In the genomic region with DNA sequence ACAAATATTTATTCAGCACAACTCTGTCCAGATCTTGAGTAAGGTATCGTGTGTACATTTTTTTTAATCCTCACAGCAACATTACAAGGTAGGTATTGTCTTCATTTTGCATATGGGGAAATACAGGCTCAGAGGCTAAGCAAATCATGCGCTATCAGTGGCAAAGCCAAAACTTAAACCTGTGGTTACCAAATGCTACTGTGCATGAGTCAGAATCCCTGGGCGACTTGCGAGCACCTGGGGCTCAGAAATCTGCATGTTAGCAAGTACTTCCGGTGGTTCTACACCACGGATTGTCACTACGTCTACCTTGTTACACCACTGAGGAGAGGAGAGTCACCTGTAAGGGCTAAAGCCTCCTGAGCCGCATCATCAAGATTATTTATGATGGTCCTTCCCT, we compare ENCODE assay signal across 9 cellular contexts. TPM values are rescaled to one million over a fixed set of nuclear protein-coding genes. Genes with fewer than 3 reads are reported as not detected.
DNase-seq lines count a peak whose midpoint lies in the region; ATAC-seq lines count a peak whose summit lies in the region.
"Had no signal": no experiment of that assay in that cellular context is flagged by ENCODE, and none has a peak within 500 bp of the region (broad histone marks: within the 10 kb centered on the region; RNA-seq: fewer than 3 reads in every experiment).

No MANE protein-coding gene starts in this region.

- peak; percentile 97 for ATAC-seq in GM18907 (IDR thresholded peaks at IDR 0.05; ENCODE audit: unreplicated experiment)
- ATAC-seq in HG03039 (IDR thresholded peaks at IDR 0.05; ENCODE audit: unreplicated experiment): peak; percentile 96

- in situ Hi-C loops in KBM-7 (cut with MboI; ENCODE audit: low pct_unique_long_range_greater_than_20kb, low sequenced_read_pairs): no loop called here

- DNase-seq in activated CD4-positive, alpha-beta T cell treated with anti-CD3 and anti-CD28 coated beads for 24 hours (ENCODE audit: low read depth in 2 of 2): peak; percentile 35 to 51
- DNase-seq in iPS-NIHi7 (ENCODE audit: extremely low spot score) (peak; percentile 49), AG08396 (ENCODE audit: low spot score) (no peak), KBM-7 (no peak), dermis blood vessel endothelial cell (no peak), NCI-H146 (lab: John Stamatoyannopoulos, UW) (no peak)

RNA-seq across cellular contexts. Expression of gene C5orf58, which starts 21.3 kb away (rescaled TPM):
- not detected in 2 replicates for total RNA-seq in dermis blood vessel endothelial cell
- total RNA-seq: endothelial cell of umbilical vein had no signal

RNA-seq across cellular contexts. Expression of gene LCP2, which starts 43.5 kb away (rescaled TPM):
- total RNA-seq in dermis blood vessel endothelial cell: 2.4 TPM in 1 of 2 replicates, not detected in the other
- total RNA-seq: endothelial cell of umbilical vein had no signal

Comparison
In these comparisons a context has a peak if more than half of its experiments do, and no peak if none do; other contexts are left out.
1. DNase-seq: peak in activated CD4-positive, alpha-beta T cell treated with anti-CD3 and anti-CD28 coated beads for 24 hours (2 of 2) and iPS-NIHi7 (single experiment); none in AG08396 (single experiment), KBM-7 (single experiment), dermis blood vessel endothelial cell (single experiment) and NCI-H146 (single experiment).